Comparison of ENCODE assay signal across 11 cellular contexts in genomic region chr6:30954631-30955366, GRCh38. TPM values are rescaled to one million over a fixed set of nuclear protein-coding genes. Genes with fewer than 3 reads are reported as not detected.
A peak's percentile ranks its signal among the peaks of the same experiment; 100 is the strongest.
DNase-seq lines count a peak whose midpoint lies in the region; ATAC-seq and TF ChIP-seq lines count a peak whose summit lies in the region.
"Had no signal": no experiment of that assay in that cellular context is flagged by ENCODE, and none has a peak within 500 bp of the region (broad histone marks: within the 10 kb centered on the region; RNA-seq: fewer than 3 reads in every experiment).

No MANE protein-coding gene starts in this region.

- ATAC-seq in IMR-90 (ENCODE audit: low read depth) (no peak), GM18519 (IDR thresholded peaks at IDR 0.05; ENCODE audit: low FRiP score, unreplicated experiment) (no peak), GM21737 (IDR thresholded peaks at IDR 0.05; ENCODE audit: unreplicated experiment) (no peak), HG02763 (IDR thresholded peaks at IDR 0.05; ENCODE audit: unreplicated experiment) (no peak)

- H3K9me3 Mint-ChIP-seq in dendritic cell treated with granulocyte-macrophage colony-stimulating factor and Interleukin-4, amounts not matched to agents 40 ng/mL and 50 ng/mL, for 4 days = peaks cover 11% of the 10 kb centered on the region

- no peak overlapping the region for H2AK9ac ChIP-seq in IMR-90 (replicated peaks; ENCODE audit: low read depth, low read length, poor library complexity)

- no peak overlapping the region for H3K4me2 ChIP-seq in IMR-90 (ENCODE audit: low read depth, low read length)

- H3K9me3 ChIP-seq in A673 (ENCODE audit: low read depth, low read length, poor library complexity, severe bottlenecking) = no peaks in the 10 kb centered on the region
- H3K9me3 ChIP-seq in IMR-90 (ENCODE audit: control insufficient read depth, insufficient read depth, low read length) = peaks cover 6% of the 10 kb centered on the region
- H3K9me3 ChIP-seq: gastroesophageal sphincter had no signal

- no peak overlapping the region for H2BK15ac ChIP-seq in IMR-90 (ENCODE audit: low read depth, low read length)

- H2AFZ ChIP-seq in IMR-90 (replicated peaks; ENCODE audit: low read length, poor library complexity) = peak overlapping the region; percentile 81

- H4K8ac ChIP-seq in IMR-90 (ENCODE audit: low read depth in 2 of 2, low read length in 2 of 2) = no peak overlapping the region

- TF ChIP-seq RAD21 in IMR-90 (IDR thresholded peaks at IDR 0.05; ENCODE audit: low read length) = no peak

- H4K5ac ChIP-seq in IMR-90 (ENCODE audit: low read depth, low read length) = no peak overlapping the region

- TF ChIP-seq CTCF in A673 (conservative IDR thresholded peaks at IDR 0.05; ENCODE audit: low read depth, low read length) = no peak
- TF ChIP-seq CTCF in IMR-90 (conservative IDR thresholded peaks at IDR 0.05; ENCODE audit: low read depth, low read length) = no peak

- no peak overlapping the region for H3K14ac ChIP-seq in IMR-90 (replicated peaks; ENCODE audit: low read depth, low read length)

- DNase-seq in A673 (ENCODE audit: low spot score) (peak; percentile 22), IMR-90 (no peak), myocyte (ENCODE audit: low read depth) (peak; percentile 15), NCI-H1092 (lab: John Stamatoyannopoulos, UW) (no peak)

- POLR2A ChIA-PET in A673 (lab: Charles Lee; ENCODE audit: low non-redundant PET) = no interaction called here
- POLR2A ChIA-PET in IMR-90 (lab: Charles Lee; ENCODE audit: unreplicated experiment) = no interaction called here

- no peak overlapping the region for H3K9ac ChIP-seq in IMR-90 (ENCODE audit: low read depth, low read length)

- H3K27ac ChIP-seq in A673 (ENCODE audit: low read depth, low read length, poor library complexity, severe bottlenecking) = peak overlapping the region; percentile 43
- no peak overlapping the region for H3K27ac ChIP-seq in IMR-90 (ENCODE audit: insufficient read depth, low read length)

- H2AK5ac ChIP-seq in IMR-90 (ENCODE audit: low read depth, low read length) = no peak overlapping the region

- no peaks in the 10 kb centered on the region for H3K36me3 Mint-ChIP-seq in dendritic cell treated with granulocyte-macrophage colony-stimulating factor and Interleukin-4, amounts not matched to agents 40 ng/mL and 50 ng/mL, for 4 days (ENCODE audit: low read depth)

- peak overlapping the region; percentile 59 for H3K4me3 Mint-ChIP-seq in dendritic cell treated with granulocyte-macrophage colony-stimulating factor and Interleukin-4, amounts not matched to agents 40 ng/mL and 50 ng/mL, for 4 days

- no peak overlapping the region for H3K18ac ChIP-seq in IMR-90 (ENCODE audit: low read depth, low read length)

- no peak overlapping the region for H3K4ac ChIP-seq in IMR-90 (ENCODE audit: low read depth, low read length)

- peaks cover 17% of the 10 kb centered on the region for H3K4me1 Mint-ChIP-seq in dendritic cell treated with granulocyte-macrophage colony-stimulating factor and Interleukin-4, amounts not matched to agents 40 ng/mL and 50 ng/mL, for 4 days (ENCODE audit: low read depth)

- H4K91ac ChIP-seq in IMR-90 (ENCODE audit: insufficient read depth, low read depth, low read length) = no peak overlapping the region

- no peak overlapping the region for H2BK5ac ChIP-seq in IMR-90 (ENCODE audit: low read depth, low read length, poor library complexity, severe bottlenecking)

- BruUV-seq in A673 (replicated peaks; lab: Mats Ljungman, UMichigan) (no TSS peak), IMR-90 (replicated peaks; lab: Mats Ljungman, UMichigan) (no TSS peak)

- H3K4me3 ChIP-seq in A673 (ENCODE audit: low read depth, low read length, poor library complexity, severe bottlenecking) (peak overlapping the region; percentile 37), IMR-90 (ENCODE audit: insufficient read depth, low read depth, low read length) (no peak overlapping the region)

- H3K4me1 ChIP-seq in A673 (ENCODE audit: insufficient read depth, low read length, poor library complexity, severe bottlenecking) = peaks cover 30% of the 10 kb centered on the region
- H3K4me1 ChIP-seq in IMR-90 (ENCODE audit: control insufficient read depth, insufficient read depth, low read length) = no peaks in the 10 kb centered on the region

- H3K27ac Mint-ChIP-seq in dendritic cell treated with granulocyte-macrophage colony-stimulating factor and Interleukin-4, amounts not matched to agents 40 ng/mL and 50 ng/mL, for 4 days = peak overlapping the region; percentile 31

- H3K9me1 ChIP-seq in IMR-90 (ENCODE audit: insufficient read depth, low read length) = peaks cover 6% of the 10 kb centered on the region; the same call in 1 of the 2 replicates

- in situ Hi-C loops in IMR-90 (cut with MboI; ENCODE audit: low sequenced_read_pairs) = no loop called here

- H3K36me3 ChIP-seq in A673 (ENCODE audit: insufficient read depth, low read length, poor library complexity, severe bottlenecking) = no peaks in the 10 kb centered on the region
- H3K36me3 ChIP-seq in IMR-90 (ENCODE audit: control insufficient read depth, insufficient read depth, low read length) = no peaks in the 10 kb centered on the region
- H3K36me3 ChIP-seq: gastroesophageal sphincter had no signal

- no peak overlapping the region for H2BK120ac ChIP-seq in IMR-90 (ENCODE audit: low read depth, low read length)

- dilution Hi-C loops in IMR-90 (cut with HindIII; ENCODE audit: low sequenced_read_pairs, unreplicated experiment) = no loop called here

- CTCF ChIA-PET in A673 (lab: Charles Lee) (interaction anchor here (0.9 to 1.5 kb wide), 2 partner anchors 12 to 132 kb away, joined by 3 to 4 read pairs; no protein-coding TSS in a partner anchor), IMR-90 (lab: Yijun Ruan, JAX) (interaction anchor here (1.2 kb wide), 1 partner anchor 41 kb away, joined by 3 read pairs; no protein-coding TSS in a partner anchor)

- no peak overlapping the region for H2BK20ac ChIP-seq in IMR-90 (ENCODE audit: low read depth, low read length)

- no peak for TF ChIP-seq POLR2A in IMR-90 (IDR thresholded peaks at IDR 0.05; ENCODE audit: low read depth, low read length)

- no peak overlapping the region for H3K56ac ChIP-seq in IMR-90 (ENCODE audit: extremely low read depth, insufficient read depth, low read length)

- WGBS in IMR-90 (ENCODE audit: extremely low coverage in 2 of 2, insufficient read length in 1 of 2), 2 experiments = no CpG with 5 or more reads among the region's 9 CpGs

- H3K27me3 Mint-ChIP-seq in dendritic cell treated with granulocyte-macrophage colony-stimulating factor and Interleukin-4, amounts not matched to agents 40 ng/mL and 50 ng/mL, for 4 days = peaks cover 95% of the 10 kb centered on the region

- H3K23ac ChIP-seq in IMR-90 (ENCODE audit: low read depth, low read length) = no peak overlapping the region; the same call in 1 of the 2 replicates

- H3K27me3 ChIP-seq in A673 (replicated peaks; ENCODE audit: insufficient read depth, low read depth, low read length, poor library complexity) = no peaks in the 10 kb centered on the region
- H3K27me3 ChIP-seq in IMR-90 (ENCODE audit: control insufficient read depth, insufficient read depth, low read length) = peaks cover 71% of the 10 kb centered on the region

- no peaks in the 10 kb centered on the region for H4K20me1 ChIP-seq in IMR-90 (ENCODE audit: insufficient read depth, low read length)

- H3K79me1 ChIP-seq in IMR-90 (ENCODE audit: low read depth in 1 of 2, low read length in 2 of 2) = no peaks in the 10 kb centered on the region

- intact Hi-C loops in A673 (cut with micrococcal nuclease; ENCODE audit: unreplicated experiment) = no loop called here
- intact Hi-C loops in IMR-90 (cut with micrococcal nuclease) = no loop called here
- intact Hi-C loops in dendritic cell treated with granulocyte-macrophage colony-stimulating factor and Interleukin-4, amounts not matched to agents 40 ng/mL and 50 ng/mL, for 4 days (cut with micrococcal nuclease) = no loop called here

RNA-seq across cellular contexts. Expression of gene MUCL3, which starts 14.0 kb away (rescaled TPM):
- total RNA-seq in A673 (2021) (not detected in 2 replicates), IMR-90 (2012; rRNA removed) (not detected in 2 replicates), myocyte (not detected in 2 replicates)
- polyA plus RNA-seq in IMR-90 (2012; rRNA removed) = not detected in 2 replicates
- polyA plus RNA-seq in IMR-90 (2012; cell fraction: cytosol; rRNA removed) = not detected in 2 replicates
- not detected in 2 replicates for polyA plus RNA-seq in IMR-90 (2012; cell fraction: nucleus; rRNA removed; ENCODE audit: low replicate concordance)
- polyA plus RNA-seq in myocyte (2012) = not detected
- total RNA-seq: G401; T-helper 1 cell treated with Interleukin-12 subunit alpha and Interleukin-12 subunit beta and Interleukin-4 antibody, amounts not matched to agents 30 ng/mL and 1 ng/mL, for 36 hours had no signal

RNA-seq across cellular contexts. Expression of gene SFTA2, which starts 22.8 kb away (rescaled TPM):
- total RNA-seq in A673 (2021) (not detected in 2 replicates), IMR-90 (2012; rRNA removed) (not detected in 2 replicates), myocyte (not detected in 2 replicates)
- not detected in 2 replicates for polyA plus RNA-seq in IMR-90 (2012; rRNA removed)
- polyA plus RNA-seq in IMR-90 (2012; cell fraction: cytosol; rRNA removed) = not detected in 2 replicates
- polyA plus RNA-seq in IMR-90 (2012; cell fraction: nucleus; rRNA removed; ENCODE audit: low replicate concordance) = not detected in 2 replicates
- polyA plus RNA-seq in myocyte (2012) = not detected
- total RNA-seq: G401; gastroesophageal sphincter; T-helper 1 cell treated with Interleukin-12 subunit alpha and Interleukin-12 subunit beta and Interleukin-4 antibody, amounts not matched to agents 30 ng/mL and 1 ng/mL, for 36 hours had no signal

RNA-seq across cellular contexts. Expression of gene MUC21, which starts 28.7 kb away (rescaled TPM):
- not detected in 2 replicates for total RNA-seq in A673 (2021)
- not detected in 2 replicates for total RNA-seq in IMR-90 (2012; rRNA removed)
- not detected in 2 replicates for polyA plus RNA-seq in IMR-90 (2012; rRNA removed)
- not detected in 2 replicates for polyA plus RNA-seq in IMR-90 (2012; cell fraction: cytosol; rRNA removed)
- not detected in 2 replicates for polyA plus RNA-seq in IMR-90 (2012; cell fraction: nucleus; rRNA removed; ENCODE audit: low replicate concordance)
- not detected in 2 replicates for total RNA-seq in myocyte
- not detected for polyA plus RNA-seq in myocyte (2012)
- total RNA-seq: G401; T-helper 1 cell treated with Interleukin-12 subunit alpha and Interleukin-12 subunit beta and Interleukin-4 antibody, amounts not matched to agents 30 ng/mL and 1 ng/mL, for 36 hours had no signal

RNA-seq across cellular contexts. Expression of gene VARS2, which starts 40.8 kb away (rescaled TPM):
- total RNA-seq in A673 (2021) (48.4 and 53.4 TPM in 2 replicates), IMR-90 (2012; rRNA removed) (6.9 and 7.2 TPM in 2 replicates), myocyte (21.3 and 21.7 TPM in 2 replicates)
- 13.3 and 14.0 TPM in 2 replicates for polyA plus RNA-seq in IMR-90 (2012; rRNA removed)
- polyA plus RNA-seq in IMR-90 (2012; cell fraction: cytosol; rRNA removed) = 5.5 and 6.7 TPM in 2 replicates
- 98.4 and 123 TPM in 2 replicates for polyA plus RNA-seq in IMR-90 (2012; cell fraction: nucleus; rRNA removed; ENCODE audit: low replicate concordance)
- polyA plus RNA-seq in myocyte (2012) = 27.1 TPM

RNA-seq across cellular contexts. Expression of gene GTF2H4, which starts 46.8 kb away (rescaled TPM):
- total RNA-seq in A673 (2021) = 42.6 and 45.9 TPM in 2 replicates
- total RNA-seq in IMR-90 (2012; rRNA removed) = 6.9 and 13.4 TPM in 2 replicates
- polyA plus RNA-seq in IMR-90 (2012; rRNA removed) = 29.5 and 30.8 TPM in 2 replicates
- 19.0 and 20.5 TPM in 2 replicates for polyA plus RNA-seq in IMR-90 (2012; cell fraction: cytosol; rRNA removed)
- polyA plus RNA-seq in IMR-90 (2012; cell fraction: nucleus; rRNA removed; ENCODE audit: low replicate concordance) = 90.6 and 118 TPM in 2 replicates
- 5.5 and 7.3 TPM in 2 replicates for total RNA-seq in myocyte
- polyA plus RNA-seq in myocyte (2012) = 22.9 TPM

Comparison
In these comparisons a context has a peak if more than half of its experiments do, and no peak if none do; other contexts are left out.
1. DNase-seq: peak in A673 (single experiment) and myocyte (single experiment); none in IMR-90 (single experiment) and NCI-H1092 (single experiment).